In genomic region chr3:4407941-4408340, GRCh38 we compare ENCODE assay signal across 1 cellular context.
TF ChIP-seq lines count a peak whose summit lies in the region.

No MANE protein-coding gene starts in this region.

TF ChIP-seq in GM23338, 12 proteins besides CTCF, POLR2A, EP300 and RAD21 (continued from another document):
- no peak for TF ChIP-seq ZNF462 (CRISPR knock-in tag; IDR thresholded peaks at IDR 0.05)
- no peak for TF ChIP-seq REST (IDR thresholded peaks at IDR 0.05; ENCODE audit: unreplicated experiment)
